In the genomic region with DNA sequence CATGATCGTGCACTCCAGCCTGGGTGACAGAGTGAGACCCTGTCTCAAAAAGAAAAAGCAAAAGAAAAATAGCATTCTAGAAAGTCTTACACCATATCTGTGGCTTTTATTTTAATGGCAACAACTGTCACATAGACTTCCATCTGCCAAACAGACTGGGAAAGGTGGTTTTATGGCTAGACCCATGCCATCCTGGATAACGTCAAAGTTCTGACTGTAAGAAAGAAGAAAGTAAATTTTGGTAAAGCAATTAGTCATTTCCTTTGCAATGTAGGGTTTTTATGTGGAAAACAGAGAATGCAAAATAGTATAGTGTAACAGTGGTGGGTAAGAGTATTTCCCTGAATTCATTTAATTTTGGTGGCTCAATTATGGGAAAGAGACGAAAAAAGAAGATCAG, we compare ENCODE assay signal across 23 cellular contexts.
"Had no signal": no experiment of that assay in that cellular context is flagged by ENCODE, and none has a peak within 500 bp of the region (broad histone marks: within the 10 kb centered on the region; RNA-seq: fewer than 3 reads in every experiment).

No MANE protein-coding gene starts in this region.

- ATAC-seq: effector memory CD8-positive, alpha-beta T cell; esophagus mucosa; gastrocnemius medialis; heart right ventricle; left cardiac atrium; left lung; left ventricle myocardium superior; lower lobe of right lung; mucosa of descending colon had no signal

- DNase-seq: colonic mucosa; cortex of kidney; effector CD8-positive, alpha-beta T cell; effector memory CD8-positive, alpha-beta T cell; endodermal cell; erythroblast; esophagus squamous epithelium; foreskin fibroblast; foreskin melanocyte; gastrocnemius medialis; glutamatergic neuron; heart right ventricle; hippocampal formation; left cardiac atrium; left lung; left ventricle myocardium superior; lower lobe of right lung; mesenchymal stem cell; mucosa of descending colon; naive B cell had no signal

- H3K4me1 Mint-ChIP-seq: naive B cell had no signal

- H3K9me3 Mint-ChIP-seq: dendritic cell treated with granulocyte-macrophage colony-stimulating factor and Interleukin-4, amounts not matched to agents 40 ng/mL and 50 ng/mL, for 4 days; effector memory CD8-positive, alpha-beta T cell; endodermal cell; mesothelial cell of epicardium; naive B cell had no signal

- H3K27ac Mint-ChIP-seq: dendritic cell treated with granulocyte-macrophage colony-stimulating factor and Interleukin-4, amounts not matched to agents 40 ng/mL and 50 ng/mL, for 4 days; effector memory CD8-positive, alpha-beta T cell; endodermal cell; mesothelial cell of epicardium had no signal

- H3K36me3 Mint-ChIP-seq: mesothelial cell of epicardium, naive B cell had no signal

- H3K4me3 Mint-ChIP-seq: dendritic cell treated with granulocyte-macrophage colony-stimulating factor and Interleukin-4, amounts not matched to agents 40 ng/mL and 50 ng/mL, for 4 days; effector memory CD8-positive, alpha-beta T cell; endodermal cell; mesothelial cell of epicardium; naive B cell had no signal
